Comparison of ENCODE assay signal across 9 cellular contexts in the genomic region with DNA sequence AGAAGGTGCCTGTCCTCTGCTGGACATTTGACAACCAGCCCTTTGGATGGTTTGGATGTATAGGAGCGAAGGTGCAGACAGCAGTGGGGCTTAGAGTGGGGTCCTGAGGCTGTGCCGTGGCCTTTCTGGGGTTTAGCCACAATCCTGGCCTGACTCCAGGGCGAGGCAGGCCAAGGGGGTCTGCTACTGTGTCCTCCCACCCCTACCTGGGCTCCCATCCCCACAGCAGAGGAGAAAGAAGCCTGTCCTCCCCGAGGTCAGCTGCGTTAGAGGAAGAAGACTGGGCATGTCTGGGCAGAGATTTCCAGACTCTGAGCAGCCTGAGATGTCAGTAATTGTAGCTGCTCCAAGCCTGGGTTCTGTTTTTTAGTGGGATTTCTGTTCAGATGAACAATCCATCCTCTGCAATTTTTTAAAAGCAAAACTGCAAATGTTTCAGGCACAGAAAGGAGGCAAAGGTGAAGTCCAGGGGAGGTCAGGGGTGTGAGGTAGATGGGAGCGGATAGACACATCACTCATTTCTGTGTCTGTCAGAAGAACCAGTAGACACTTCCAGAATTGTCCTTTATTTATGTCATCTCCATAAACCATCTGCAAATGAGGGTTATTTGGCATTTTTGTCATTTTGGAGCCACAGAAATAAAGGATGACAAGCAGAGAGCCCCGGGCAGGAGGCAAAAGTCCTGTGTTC. TPM values are rescaled to one million over a fixed set of nuclear protein-coding genes. Genes with fewer than 3 reads are reported as not detected.
DNase-seq lines count a peak whose midpoint lies in the region; TF ChIP-seq lines count a peak whose summit lies in the region.
"Had no signal": no experiment of that assay in that cellular context is flagged by ENCODE, and none has a peak within 500 bp of the region (broad histone marks: within the 10 kb centered on the region; RNA-seq: fewer than 3 reads in every experiment).

No MANE protein-coding gene starts in this region.

- H2AFZ ChIP-seq in SU-DHL-6 (ENCODE audit: low read depth, low read length, severe bottlenecking): no peak overlapping the region
- no peak overlapping the region for H2AFZ ChIP-seq in MM.1S (ENCODE audit: low read length)

- 34 to 41% methylated on average over 7 of the region's 7 CpGs for WGBS in lower leg skin, 2 donors

- no peaks in the 10 kb centered on the region for H3K27me3 ChIP-seq in SU-DHL-6 (ENCODE audit: low read length)
- no peaks in the 10 kb centered on the region for H3K27me3 ChIP-seq in MM.1S (replicated peaks; ENCODE audit: insufficient read depth, low read length)

- no peaks in the 10 kb centered on the region for H4K20me1 ChIP-seq in SU-DHL-6 (ENCODE audit: low read depth, low read length)
- no peaks in the 10 kb centered on the region for H4K20me1 ChIP-seq in MM.1S (ENCODE audit: insufficient read depth, low read length)

- peak in 1 of 2 donors; percentile 61 for DNase-seq in foreskin fibroblast
- DNase-seq in MM.1S: no peak
- DNase-seq in NCI-H1092 (lab: John Stamatoyannopoulos, UW): no peak
- DNase-seq in stimulated activated CD4-positive, alpha-beta T cell treated with anti-CD3 and anti-CD28 coated beads, Interleukin-4, amount 100 ng/mL, for 1 hour: no peak
- DNase-seq in lower leg skin (ENCODE audit: low spot score in 2 of 2): no peak

- H3K4me2 ChIP-seq in SU-DHL-6 (ENCODE audit: low read depth, low read length, poor library complexity, severe bottlenecking) (no peak overlapping the region), MM.1S (ENCODE audit: low read depth, low read length) (no peak overlapping the region)

- H3F3A ChIP-seq in SU-DHL-6 (ENCODE audit: insufficient read depth) (peaks cover 24% of the 10 kb centered on the region), MM.1S (ENCODE audit: insufficient read depth, low read length) (peaks cover 40% of the 10 kb centered on the region)

- no peak overlapping the region for H3K27ac ChIP-seq in SU-DHL-6 (ENCODE audit: low read depth, low read length)
- peak overlapping the region in 20 of 21 experiments; percentile 43 to 99 (median 96) for H3K27ac ChIP-seq in skin epidermis
- H3K27ac ChIP-seq in MM.1S (ENCODE audit: low read length): no peak overlapping the region

- intact Hi-C loops in lower leg skin (cut with DNase I; ENCODE audit: low total_unique reads): loop anchor here (10.0 kb wide), 1 partner anchor 52 kb away; no protein-coding TSS in a partner anchor

- H3K79me2 ChIP-seq in SU-DHL-6 (ENCODE audit: insufficient read depth, low read length): no peaks in the 10 kb centered on the region
- H3K79me2 ChIP-seq in MM.1S (ENCODE audit: low read length): peaks cover 26% of the 10 kb centered on the region

- H3K4me3 ChIP-seq in SU-DHL-6 (ENCODE audit: insufficient read depth, low read length, poor library complexity, severe bottlenecking) (no peak overlapping the region), foreskin fibroblast (ENCODE audit: low read depth in 1 of 2, low read length in 2 of 2) (peak overlapping the region; percentile 44 to 99), skin epidermis (peak overlapping the region in 1 of 7 experiments; percentile 76), MM.1S (ENCODE audit: low read length) (no peak overlapping the region), lower leg skin (ENCODE audit: low read depth, poor library complexity, severe bottlenecking) (no peak overlapping the region)

- peaks cover 20% of the 10 kb centered on the region for H3K4me1 ChIP-seq in MM.1S (ENCODE audit: low read length)

- H3K9ac ChIP-seq in SU-DHL-6 (ENCODE audit: low read length) (0 out of 2 replicates have a peak overlapping the region, but pooled peaks have one; percentile 1), MM.1S (ENCODE audit: low read length) (no peak overlapping the region)

- no peaks in the 10 kb centered on the region for H3K9me3 ChIP-seq in SU-DHL-6 (ENCODE audit: insufficient read depth, low read length)
- no peaks in the 10 kb centered on the region for H3K9me3 ChIP-seq in MM.1S (replicated peaks; ENCODE audit: insufficient read depth, low read length)

- TF ChIP-seq POLR2A in GM19193 (IDR thresholded peaks at IDR 0.05; ENCODE audit: extremely low read depth, insufficient read depth, insufficient read length): peak; percentile 25
- TF ChIP-seq POLR2A in lower leg skin (IDR thresholded peaks at IDR 0.05): no peak

- TF ChIP-seq CTCF in SU-DHL-6 (IDR thresholded peaks at IDR 0.05; ENCODE audit: insufficient read depth, low read length, poor library complexity, severe bottlenecking) (no peak), foreskin fibroblast (IDR thresholded peaks at IDR 0.05; ENCODE audit: low read depth, low read length) (no peak), MM.1S (IDR thresholded peaks at IDR 0.05; ENCODE audit: low read length) (no peak), lower leg skin (IDR thresholded peaks at IDR 0.05) (no peak)

- H3K9me2 ChIP-seq in SU-DHL-6 (replicated peaks; ENCODE audit: insufficient read depth, low read length): no peaks in the 10 kb centered on the region
- no peaks in the 10 kb centered on the region for H3K9me2 ChIP-seq in MM.1S (replicated peaks; ENCODE audit: insufficient read depth, low read length)

- H3K36me3 ChIP-seq in SU-DHL-6 (ENCODE audit: low read length) (no peaks in the 10 kb centered on the region), MM.1S (replicated peaks; ENCODE audit: insufficient read depth, low read length) (no peaks in the 10 kb centered on the region)

RNA-seq across cellular contexts. Expression of gene CDKN1A, which starts 1.3 kb away (rescaled TPM):
- 100 to 1,000 TPM; 143 to 200 (median 181) TPM for total RNA-seq in lower leg skin

RNA-seq across cellular contexts. Expression of gene RAB44, which starts 20.4 kb away (rescaled TPM):
- total RNA-seq in lower leg skin: under 1 TPM; 0.10 to 0.65 (median 0.26) TPM
- total RNA-seq: HT1080 had no signal

Comparison
In these comparisons a context has a peak if more than half of its experiments do, and no peak if none do; other contexts are left out.
1. H3K27ac ChIP-seq: peak in skin epidermis (20 of 21); none in SU-DHL-6 (single experiment) and MM.1S (single experiment).
2. H3K4me3 ChIP-seq: peak in foreskin fibroblast (2 of 2); none in SU-DHL-6 (single experiment), MM.1S (single experiment) and lower leg skin (single experiment).